Comparison of ENCODE assay signal across 14 cellular contexts in genomic region chr10:132880148-132880981, GRCh38.
A peak's percentile ranks its signal among the peaks of the same experiment; 100 is the strongest.
DNase-seq lines count a peak whose midpoint lies in the region; ATAC-seq and TF ChIP-seq lines count a peak whose summit lies in the region.
"Had no signal": no experiment of that assay in that cellular context is flagged by ENCODE, and none has a peak within 500 bp of the region (broad histone marks: within the 10 kb centered on the region; RNA-seq: fewer than 3 reads in every experiment).

No MANE protein-coding gene starts in this region.

- no peak overlapping the region for H2BK20ac ChIP-seq in H9 (ENCODE audit: low read depth, low read length, poor library complexity, severe bottlenecking)

- H3K4me3 Mint-ChIP-seq in H9 = no peak overlapping the region
- H3K4me3 Mint-ChIP-seq: CD8-positive, alpha-beta memory T cell had no signal

- H2BK12ac ChIP-seq in H9 (ENCODE audit: insufficient read length, low read depth, low read length) = no peak overlapping the region

- no peaks in the 10 kb centered on the region for H3K23me2 ChIP-seq in H9 (ENCODE audit: insufficient read length, low read depth, low read length, poor library complexity, severe bottlenecking)

- no peak for TF ChIP-seq CTCF in H9 (conservative IDR thresholded peaks at IDR 0.05)
- no peak for TF ChIP-seq CTCF in RWPE2 (IDR thresholded peaks at IDR 0.05; ENCODE audit: poor library complexity, severe bottlenecking)

- peaks cover 0 to 4% (median 4%) of the 10 kb centered on the region in 3 experiments; a peak in 5 of 7 replicates for H3K36me3 Mint-ChIP-seq in H9 (ENCODE audit: insufficient read depth in 1 of 3, low read depth in 3 of 3)
- H3K36me3 Mint-ChIP-seq: CD8-positive, alpha-beta memory T cell had no signal

- H3K4me2 ChIP-seq in H9 (ENCODE audit: insufficient read depth, insufficient read length, low read length) = no peak overlapping the region

- peak; percentile 18 for DNase-seq in H9
- DNase-seq in RWPE2 (ENCODE audit: low spot score) = peak; percentile 41
- peak; percentile 30 for DNase-seq in left lobe of liver (ENCODE audit: low spot score)
- DNase-seq in posterior vena cava (ENCODE audit: low spot score) = peak; percentile 72
- no peak for DNase-seq in NCI-H524 (lab: John Stamatoyannopoulos, UW)
- no peak for DNase-seq in H7
- DNase-seq: BE2C; CD8-positive, alpha-beta memory T cell; DMS 273 treated with DMSO at 0.1 percent for 48 hours; Kasumi-1; NCI-H2029; NCI-H2171 treated with DMSO at 0.1 percent for 48 hours; SIG-M5 had no signal

- H3K9me3 ChIP-seq in H9 (ENCODE audit: control insufficient read depth, low read depth, low read length) (peaks cover 2% of the 10 kb centered on the region), RWPE2 (ENCODE audit: severe bottlenecking) (no peaks in the 10 kb centered on the region)
- H3K9me3 ChIP-seq: BE2C had no signal

- H3K9me3 Mint-ChIP-seq in H9 = peaks cover 5% of the 10 kb centered on the region in 2 experiments

- H2BK5ac ChIP-seq in H9 (ENCODE audit: insufficient read length, low read length) = no peak overlapping the region

- WGBS in H9 (ENCODE audit: extremely low coverage, insufficient read length, low lambda C conversion rate) = no CpG with 5 or more reads among the region's 35 CpGs

- H3K14ac ChIP-seq in H9 (ENCODE audit: insufficient read depth, low read length) = no peak overlapping the region; the same call in 1 of the 2 replicates

- H4K91ac ChIP-seq in H9 (ENCODE audit: insufficient read length, low read depth, low read length) = no peak overlapping the region

- peaks cover 10% of the 10 kb centered on the region for H3K27me3 Mint-ChIP-seq in H9 (ENCODE audit: low read depth)

- no peak overlapping the region for H4K8ac ChIP-seq in H9 (replicated peaks; ENCODE audit: insufficient read length, low read depth, low read length)

- intact Hi-C loops in posterior vena cava (cut with DNase I) = no loop called here

- H3K9ac ChIP-seq in H9 (ENCODE audit: extremely low read depth, insufficient read length, low read length) = no peak overlapping the region

- no peak overlapping the region for H3K56ac ChIP-seq in H9 (ENCODE audit: insufficient read length, low read depth, low read length)

- H3K79me1 ChIP-seq in H9 (ENCODE audit: insufficient read depth, low read depth, low read length, poor library complexity, severe bottlenecking) = no peaks in the 10 kb centered on the region

- H3K18ac ChIP-seq in H9 (ENCODE audit: insufficient read length, low read depth, low read length) = no peak overlapping the region

- peaks cover 7 to 9% of the 10 kb centered on the region in 2 experiments for H3K4me1 Mint-ChIP-seq in H9

- no peaks in the 10 kb centered on the region for H3K79me2 ChIP-seq in H9 (ENCODE audit: insufficient read depth, low read length)

- H4K5ac ChIP-seq in H9 (ENCODE audit: insufficient read length, low read depth, low read length) = no peak overlapping the region

- no peaks in the 10 kb centered on the region for H4K20me1 ChIP-seq in H9 (ENCODE audit: control insufficient read depth, insufficient read depth, insufficient read length)

- H3K27ac ChIP-seq in H9 (ENCODE audit: insufficient read length, low read depth, low read length) (no peak overlapping the region), RWPE2 (ENCODE audit: poor library complexity, severe bottlenecking) (no peak overlapping the region)

- H2BK15ac ChIP-seq in H9 (ENCODE audit: low read depth, low read length) = no peak overlapping the region

- H3K23ac ChIP-seq in H9 (ENCODE audit: insufficient read length, low read depth, low read length) = no peak overlapping the region

- H3K4me3 ChIP-seq in RWPE2 (ENCODE audit: severe bottlenecking) (no peak overlapping the region), H7 (ENCODE audit: insufficient read depth, low read depth, low read length) (no peak overlapping the region)

- H3K27me3 ChIP-seq in H9 (ENCODE audit: insufficient read depth, low read length) = no peaks in the 10 kb centered on the region
- peaks cover 16% of the 10 kb centered on the region for H3K27me3 ChIP-seq in RWPE2 (ENCODE audit: insufficient read depth, poor library complexity, severe bottlenecking)
- H3K27me3 ChIP-seq in H7 (ENCODE audit: control insufficient read depth, insufficient read depth, low read length) = no peaks in the 10 kb centered on the region

- no peak overlapping the region; the same call in 1 of the 2 replicates for H3K4ac ChIP-seq in H9 (ENCODE audit: low read depth, low read length)

- H3K4me1 ChIP-seq in H9 (ENCODE audit: insufficient read depth, low read length) = no peaks in the 10 kb centered on the region; the same call in 1 of the 2 replicates
- H3K4me1 ChIP-seq in RWPE2 (ENCODE audit: insufficient read depth, poor library complexity, severe bottlenecking) = no peaks in the 10 kb centered on the region
- H3K4me1 ChIP-seq: BE2C had no signal

- no peak overlapping the region for H3T11ph ChIP-seq in H9 (ENCODE audit: low read length)

- H2AK5ac ChIP-seq in H9 (ENCODE audit: insufficient read length, low read length) = no peak overlapping the region

- H3K36me3 ChIP-seq in RWPE2 (ENCODE audit: low read depth) (no peaks in the 10 kb centered on the region), H7 (replicated peaks; ENCODE audit: control insufficient read depth, insufficient read depth, low read length) (no peaks in the 10 kb centered on the region)
- H3K36me3 ChIP-seq: BE2C had no signal

- no peak overlapping the region for H2BK120ac ChIP-seq in H9 (ENCODE audit: low read depth, low read length, poor library complexity, severe bottlenecking)

- H3K27ac Mint-ChIP-seq in H9 = no peak overlapping the region
- H3K27ac Mint-ChIP-seq: CD8-positive, alpha-beta memory T cell had no signal

- ATAC-seq in RWPE2 (ENCODE audit: low read depth) = no peak
- no peak for ATAC-seq in left lobe of liver
- ATAC-seq in GM21390 (IDR thresholded peaks at IDR 0.05; ENCODE audit: unreplicated experiment) = no peak

- no peak overlapping the region for H2AFZ ChIP-seq in H9 (ENCODE audit: low read length)

Comparison
In these comparisons a context has a peak if more than half of its experiments do, and no peak if none do; other contexts are left out.
1. DNase-seq: peak in H9 (single experiment), RWPE2 (single experiment), left lobe of liver (single experiment) and posterior vena cava (single experiment); none in NCI-H524 (0 of 2) and H7 (single experiment).